In genomic region chr4:7358100-7358735, GRCh38 we compare ENCODE assay signal across 8 cellular contexts.
DNase-seq lines count a peak whose midpoint lies in the region; ATAC-seq and TF ChIP-seq lines count a peak whose summit lies in the region.

No MANE protein-coding gene starts in this region.

- TF ChIP-seq EP300 in gastroesophageal sphincter (IDR thresholded peaks at IDR 0.05), result no peak

- H3K4me1 ChIP-seq in gastroesophageal sphincter, result peaks cover 0 to 47% (median 6%) of the 10 kb centered on the region in 3 donors

- peak overlapping the region in 2 of 4 donors; percentile 31 to 33 for H3K27ac ChIP-seq in gastroesophageal sphincter

- H3K4me3 ChIP-seq in gastroesophageal sphincter (no peak overlapping the region), retinal pigment epithelial cell (ENCODE audit: low read length) (no peak overlapping the region)

- no peak for TF ChIP-seq POLR2A in gastroesophageal sphincter (IDR thresholded peaks at IDR 0.05)

- 33 to 41% methylated on average over 7 to 10 of the region's 11 CpGs for WGBS in gastroesophageal sphincter (ENCODE audit: low coverage in 1 of 2), 2 donors

- in situ Hi-C loops in SK-MEL-5 (cut with HindIII; ENCODE audit: low pct_unique_long_range_greater_than_20kb, low sequenced_read_pairs), result no loop called here

- no peak for TF ChIP-seq CTCF in gastroesophageal sphincter (IDR thresholded peaks at IDR 0.05)
- TF ChIP-seq CTCF in retinal pigment epithelial cell (conservative IDR thresholded peaks at IDR 0.05; ENCODE audit: low read depth, low read length), result no peak

- H3K36me3 ChIP-seq in gastroesophageal sphincter, result no peaks in the 10 kb centered on the region

- H3K9me3 ChIP-seq in gastroesophageal sphincter, result no peaks in the 10 kb centered on the region

- H3K27me3 ChIP-seq in gastroesophageal sphincter, result no peaks in the 10 kb centered on the region

- ATAC-seq in gastroesophageal sphincter, result peak; percentile 88
- no peak for ATAC-seq in HG03175 (IDR thresholded peaks at IDR 0.05; ENCODE audit: unreplicated experiment)
- ATAC-seq in HG02759 (IDR thresholded peaks at IDR 0.05; ENCODE audit: unreplicated experiment), result no peak

- DNase-seq in GM03348 (ENCODE audit: low spot score), result peak; percentile 89
- peak; percentile 11 for DNase-seq in SK-MEL-5 (ENCODE audit: low read depth, low spot score)
- DNase-seq in retinal pigment epithelial cell (ENCODE audit: low read depth), result peak; percentile 94
- no peak for DNase-seq in activated naive CD4-positive, alpha-beta T cell treated with anti-CD3 and anti-CD28 coated beads, Interleukin-2, amount 50 U/mL, for 16 hours
- DNase-seq in NCI-H2227 treated with DMSO at 0.1 percent for 48 hours (lab: John Stamatoyannopoulos, UW), result no peak

Comparison
In these comparisons a context has a peak if more than half of its experiments do, and no peak if none do; other contexts are left out.
1. DNase-seq: peak in GM03348 (single experiment), SK-MEL-5 (single experiment) and retinal pigment epithelial cell (single experiment); none in activated naive CD4-positive, alpha-beta T cell treated with anti-CD3 and anti-CD28 coated beads, Interleukin-2, amount 50 U/mL, for 16 hours (single experiment) and NCI-H2227 treated with DMSO at 0.1 percent for 48 hours (single experiment).